Comparison of ENCODE assay signal across 14 cellular contexts in the genomic region with DNA sequence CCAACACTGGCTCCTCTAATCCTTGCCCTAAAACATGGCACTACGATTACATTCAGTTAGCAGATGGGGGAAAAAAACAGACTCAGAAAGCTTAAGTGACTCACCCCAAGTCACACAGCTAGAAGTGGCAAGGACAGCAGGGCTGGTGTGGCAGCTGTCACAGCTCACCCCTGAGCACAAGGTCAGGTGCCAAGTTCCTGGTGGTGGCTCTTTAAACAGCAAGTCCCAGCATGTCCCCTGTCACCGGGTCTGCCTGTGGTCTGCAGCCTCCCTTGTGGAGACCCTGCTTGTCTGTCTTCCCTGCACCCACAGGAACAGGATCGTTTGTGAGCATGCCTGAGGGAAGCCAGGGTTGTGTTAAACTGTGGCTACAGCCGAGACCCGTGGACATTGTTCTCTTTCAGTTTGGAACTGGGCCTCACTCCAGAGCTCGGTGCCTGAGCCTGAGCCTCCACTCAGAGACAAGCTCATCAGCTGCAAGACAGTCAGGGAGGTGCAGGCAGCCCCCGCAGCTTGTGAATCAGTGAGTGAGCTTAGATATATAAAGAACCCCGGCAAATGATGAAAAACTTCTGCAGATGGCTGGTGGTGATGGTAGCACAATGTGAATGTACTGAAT.
DNase-seq lines count a peak whose midpoint lies in the region; ATAC-seq and TF ChIP-seq lines count a peak whose summit lies in the region.
"Had no signal": no experiment of that assay in that cellular context is flagged by ENCODE, and none has a peak within 500 bp of the region (broad histone marks: within the 10 kb centered on the region; RNA-seq: fewer than 3 reads in every experiment).

No MANE protein-coding gene starts in this region.

- TF ChIP-seq CTCF in mammary epithelial cell (conservative IDR thresholded peaks at IDR 0.05 in 1 of 2, IDR thresholded peaks at IDR 0.05 in 1 of 2; ENCODE audit: extremely low read depth in 1 of 2, insufficient read depth in 1 of 2, low read depth in 1 of 2, low read length in 2 of 2) = no peak

- no peak overlapping the region for H3K9ac ChIP-seq in mammary epithelial cell (ENCODE audit: insufficient read depth, low read length)

- no peak overlapping the region for H3K4me3 Mint-ChIP-seq in activated naive CD8-positive, alpha-beta T cell treated with anti-CD3 and anti-CD28 coated beads, Interleukin-2, amount 50 U/mL, for 24 hours
- no peak overlapping the region for H3K4me3 Mint-ChIP-seq in activated naive CD8-positive, alpha-beta T cell treated with anti-CD3 and anti-CD28 coated beads for 36 hours
- H3K4me3 Mint-ChIP-seq in activated CD8-positive, alpha-beta memory T cell treated with anti-CD3 and anti-CD28 coated beads, Interleukin-2, amount 10 ng/mL, durations not matched to agents 7 days and 5 days = no peak overlapping the region
- H3K4me3 Mint-ChIP-seq: nephron progenitor cell, type B pancreatic cell, WTC11 had no signal

- no peak overlapping the region for H2AFZ ChIP-seq in mammary epithelial cell (ENCODE audit: low read depth, low read length)

- H3K27me3 Mint-ChIP-seq in activated naive CD8-positive, alpha-beta T cell treated with anti-CD3 and anti-CD28 coated beads, Interleukin-2, amount 50 U/mL, for 24 hours = peaks cover 2% of the 10 kb centered on the region
- H3K27me3 Mint-ChIP-seq in activated naive CD8-positive, alpha-beta T cell treated with anti-CD3 and anti-CD28 coated beads for 36 hours = no peaks in the 10 kb centered on the region
- H3K27me3 Mint-ChIP-seq in activated CD8-positive, alpha-beta memory T cell treated with anti-CD3 and anti-CD28 coated beads, Interleukin-2, amount 10 ng/mL, durations not matched to agents 7 days and 5 days = no peaks in the 10 kb centered on the region
- H3K27me3 Mint-ChIP-seq: type B pancreatic cell had no signal

- H3K79me2 ChIP-seq in mammary epithelial cell (ENCODE audit: insufficient read depth, low read length) = no peaks in the 10 kb centered on the region

- DNase-seq in activated naive CD8-positive, alpha-beta T cell treated with anti-CD3 and anti-CD28 coated beads, Interleukin-2, amount 50 U/mL, for 24 hours = no peak
- DNase-seq in activated naive CD8-positive, alpha-beta T cell treated with anti-CD3 and anti-CD28 coated beads for 36 hours = no peak
- DNase-seq in KBM-7 = peak; percentile 56
- DNase-seq in NCI-H524 treated with DMSO at 0.1 percent for 48 hours (lab: John Stamatoyannopoulos, UW) = peak; percentile 55
- DNase-seq in myocyte (ENCODE audit: low read depth) = peak; percentile 75
- no peak for DNase-seq in mammary epithelial cell
- no peak for DNase-seq in activated CD8-positive, alpha-beta memory T cell treated with anti-CD3 and anti-CD28 coated beads, Interleukin-2, amount 10 ng/mL, durations not matched to agents 7 days and 5 days
- DNase-seq: activated effector memory CD4-positive, alpha-beta T cell treated with anti-CD3 and anti-CD28 coated beads, Interleukin-2, amount 50 U/mL, for 16 hours; aorta; NCI-H2029; nephron progenitor cell; stimulated activated naive CD4-positive, alpha-beta T cell had no signal

- H3K27ac ChIP-seq in mammary epithelial cell (ENCODE audit: insufficient read depth, low read depth, low read length) = no peak overlapping the region

- H3K4me2 ChIP-seq in mammary epithelial cell (ENCODE audit: insufficient read depth, low read depth, low read length) = no peak overlapping the region

- no peaks in the 10 kb centered on the region for H3K36me3 ChIP-seq in mammary epithelial cell (ENCODE audit: insufficient read depth, low read length)

- intact Hi-C loops in mammary epithelial cell (cut with micrococcal nuclease) = no loop called here

- H3K9me3 Mint-ChIP-seq in activated naive CD8-positive, alpha-beta T cell treated with anti-CD3 and anti-CD28 coated beads, Interleukin-2, amount 50 U/mL, for 24 hours = no peaks in the 10 kb centered on the region
- H3K9me3 Mint-ChIP-seq in activated naive CD8-positive, alpha-beta T cell treated with anti-CD3 and anti-CD28 coated beads for 36 hours = no peaks in the 10 kb centered on the region
- no peaks in the 10 kb centered on the region for H3K9me3 Mint-ChIP-seq in activated CD8-positive, alpha-beta memory T cell treated with anti-CD3 and anti-CD28 coated beads, Interleukin-2, amount 10 ng/mL, durations not matched to agents 7 days and 5 days (ENCODE audit: low read depth)
- H3K9me3 Mint-ChIP-seq: type B pancreatic cell, WTC11 had no signal

- no peaks in the 10 kb centered on the region for H3K27me3 ChIP-seq in mammary epithelial cell (ENCODE audit: insufficient read depth, low read length)

- no peaks in the 10 kb centered on the region for H3K4me1 Mint-ChIP-seq in activated naive CD8-positive, alpha-beta T cell treated with anti-CD3 and anti-CD28 coated beads, Interleukin-2, amount 50 U/mL, for 24 hours
- H3K4me1 Mint-ChIP-seq in activated naive CD8-positive, alpha-beta T cell treated with anti-CD3 and anti-CD28 coated beads for 36 hours = no peaks in the 10 kb centered on the region
- H3K4me1 Mint-ChIP-seq in activated CD8-positive, alpha-beta memory T cell treated with anti-CD3 and anti-CD28 coated beads, Interleukin-2, amount 10 ng/mL, durations not matched to agents 7 days and 5 days = peaks cover 11% of the 10 kb centered on the region

- H3K9me3 ChIP-seq in mammary epithelial cell (replicated peaks; ENCODE audit: insufficient read depth, low read length) = no peaks in the 10 kb centered on the region

- ATAC-seq in activated naive CD8-positive, alpha-beta T cell treated with anti-CD3 and anti-CD28 coated beads, Interleukin-2, amount 50 U/mL, for 24 hours = peak; percentile 49
- ATAC-seq in activated CD8-positive, alpha-beta memory T cell treated with anti-CD3 and anti-CD28 coated beads, Interleukin-2, amount 10 ng/mL, durations not matched to agents 7 days and 5 days = no peak
- ATAC-seq: WTC11 had no signal

- no peak overlapping the region for H3K4me3 ChIP-seq in mammary epithelial cell (replicated peaks in 1 of 3; ENCODE audit: insufficient read depth in 1 of 3, low read depth in 2 of 3, low read length in 3 of 3)

- CTCF ChIA-PET in mammary epithelial cell (lab: Charles Lee; ENCODE audit: low non-redundant PET) = no interaction called here
- CTCF ChIA-PET in activated CD8-positive, alpha-beta memory T cell treated with anti-CD3 and anti-CD28 coated beads, Interleukin-2, amount 10 ng/mL, durations not matched to agents 7 days and 5 days (lab: Charles Lee) = interaction anchor here (1.7 kb wide), 1 partner anchor 14 kb away, joined by 3 read pairs; no protein-coding TSS in a partner anchor

- no peaks in the 10 kb centered on the region for H4K20me1 ChIP-seq in mammary epithelial cell (ENCODE audit: insufficient read depth, low read length)

- no peak overlapping the region for H3K27ac Mint-ChIP-seq in activated naive CD8-positive, alpha-beta T cell treated with anti-CD3 and anti-CD28 coated beads, Interleukin-2, amount 50 U/mL, for 24 hours
- no peak overlapping the region for H3K27ac Mint-ChIP-seq in activated naive CD8-positive, alpha-beta T cell treated with anti-CD3 and anti-CD28 coated beads for 36 hours
- H3K27ac Mint-ChIP-seq in activated CD8-positive, alpha-beta memory T cell treated with anti-CD3 and anti-CD28 coated beads, Interleukin-2, amount 10 ng/mL, durations not matched to agents 7 days and 5 days = no peak overlapping the region
- H3K27ac Mint-ChIP-seq: nephron progenitor cell, type B pancreatic cell, WTC11 had no signal

- no peaks in the 10 kb centered on the region for H3K36me3 Mint-ChIP-seq in activated naive CD8-positive, alpha-beta T cell treated with anti-CD3 and anti-CD28 coated beads, Interleukin-2, amount 50 U/mL, for 24 hours (ENCODE audit: low read depth)
- H3K36me3 Mint-ChIP-seq in activated naive CD8-positive, alpha-beta T cell treated with anti-CD3 and anti-CD28 coated beads for 36 hours = no peaks in the 10 kb centered on the region
- H3K36me3 Mint-ChIP-seq in activated CD8-positive, alpha-beta memory T cell treated with anti-CD3 and anti-CD28 coated beads, Interleukin-2, amount 10 ng/mL, durations not matched to agents 7 days and 5 days = no peaks in the 10 kb centered on the region
- H3K36me3 Mint-ChIP-seq: type B pancreatic cell, WTC11 had no signal

- dilution Hi-C loops in mammary epithelial cell (cut with HindIII; ENCODE audit: low sequenced_read_pairs) = no loop called here

- in situ Hi-C loops in KBM-7 (cut with MboI; ENCODE audit: low pct_unique_long_range_greater_than_20kb, low sequenced_read_pairs) (no loop called here), mammary epithelial cell (cut with MboI; ENCODE audit: low sequenced_read_pairs in 2 of 2) (no loop called here)

- BruUV-seq in mammary epithelial cell (replicated peaks; lab: Mats Ljungman, UMichigan) = no TSS peak

- H3K4me1 ChIP-seq in mammary epithelial cell (ENCODE audit: insufficient read depth, low read length) = no peaks in the 10 kb centered on the region

- WGBS in mammary epithelial cell (ENCODE audit: low coverage, missing lambda C conversion rate) = 33% methylated on average over 2 of the region's 8 CpGs

Comparison
In these comparisons a context has a peak if more than half of its experiments do, and no peak if none do; other contexts are left out.
1. DNase-seq: peak in KBM-7 (single experiment), NCI-H524 treated with DMSO at 0.1 percent for 48 hours (single experiment) and myocyte (single experiment); none in activated naive CD8-positive, alpha-beta T cell treated with anti-CD3 and anti-CD28 coated beads, Interleukin-2, amount 50 U/mL, for 24 hours (single experiment), activated naive CD8-positive, alpha-beta T cell treated with anti-CD3 and anti-CD28 coated beads for 36 hours (single experiment), mammary epithelial cell (single experiment) and activated CD8-positive, alpha-beta memory T cell treated with anti-CD3 and anti-CD28 coated beads, Interleukin-2, amount 10 ng/mL, durations not matched to agents 7 days and 5 days (single experiment).